In genomic region chr19:45952691-45953505, GRCh38 we compare ENCODE assay signal across 8 cellular contexts. TPM values are rescaled to one million over a fixed set of nuclear protein-coding genes. Genes with fewer than 3 reads are reported as not detected.
DNase-seq lines count a peak whose midpoint lies in the region; ATAC-seq and TF ChIP-seq lines count a peak whose summit lies in the region.

No MANE protein-coding gene starts in this region.

- H3K4me1 Mint-ChIP-seq in activated T-helper 17 cell treated with anti-CD3 and anti-CD28 coated beads, Interleukin-2, amount 50 U/mL, for 72 hours, result peaks cover 12% of the 10 kb centered on the region

- peak overlapping the region in 5 of 12 donors; percentile 0 to 78 (median 46) for H3K27ac ChIP-seq in heart left ventricle

- H3K27me3 ChIP-seq in heart left ventricle, result peaks cover 0 to 28% (median 4%) of the 10 kb centered on the region in 9 donors

- H3K36me3 Mint-ChIP-seq in activated T-helper 17 cell treated with anti-CD3 and anti-CD28 coated beads, Interleukin-2, amount 50 U/mL, for 72 hours (ENCODE audit: low read depth), result no peaks in the 10 kb centered on the region

- peaks cover 0 to 42% (median 25%) of the 10 kb centered on the region in 12 donors for H3K4me1 ChIP-seq in heart left ventricle

- H3K9me3 ChIP-seq in heart left ventricle, result no peaks in the 10 kb centered on the region

- DNase-seq in GM04504 (ENCODE audit: low read depth) (peak; percentile 15), NCI-H2227 (lab: John Stamatoyannopoulos, UW; ENCODE audit: unreplicated experiment) (peak; percentile 82), heart left ventricle (peak in 3 of 5 donors; percentile 42 to 57 (median 53)), skeletal muscle cell (ENCODE audit: low read depth) (peak; percentile 4), 8988T (no peak), NCI-H1092 treated with DMSO at 0.1 percent for 48 hours (lab: John Stamatoyannopoulos, UW) (no peak)

- no peak overlapping the region for H3K27ac Mint-ChIP-seq in activated T-helper 17 cell treated with anti-CD3 and anti-CD28 coated beads, Interleukin-2, amount 50 U/mL, for 72 hours

- WGBS in heart left ventricle, 4 donors, result 14 to 21% (median 19%) methylated on average over 38 to 43 of the region's 43 CpGs

- H3K27me3 Mint-ChIP-seq in activated T-helper 17 cell treated with anti-CD3 and anti-CD28 coated beads, Interleukin-2, amount 50 U/mL, for 72 hours, result peaks cover 24% of the 10 kb centered on the region

- H3K4me3 ChIP-seq in heart left ventricle (peak overlapping the region in 5 of 12 donors; percentile 5 to 33 (median 11)), skeletal muscle cell (ENCODE audit: low read depth, low read length) (peak overlapping the region; percentile 27)

- H3K4me3 Mint-ChIP-seq in activated T-helper 17 cell treated with anti-CD3 and anti-CD28 coated beads, Interleukin-2, amount 50 U/mL, for 72 hours, result peak overlapping the region; percentile 79

- H3K36me3 ChIP-seq in heart left ventricle, result peaks cover 0 to 18% (median 0%) of the 10 kb centered on the region in 9 donors

- intact Hi-C loops in heart left ventricle (cut with DNase I), result no loop called here

- TF ChIP-seq POLR2A in heart left ventricle (IDR thresholded peaks at IDR 0.05), result no peak

- H3K9me3 Mint-ChIP-seq in activated T-helper 17 cell treated with anti-CD3 and anti-CD28 coated beads, Interleukin-2, amount 50 U/mL, for 72 hours, result peaks cover 3% of the 10 kb centered on the region

- ATAC-seq in activated T-helper 17 cell treated with anti-CD3 and anti-CD28 coated beads, Interleukin-2, amount 50 U/mL, for 72 hours (replicated peaks), result peak; percentile 67
- peak in 3 of 4 donors; percentile 40 to 70 (median 57) for ATAC-seq in heart left ventricle
- no peak for ATAC-seq in GM18868 (IDR thresholded peaks at IDR 0.05; ENCODE audit: unreplicated experiment)

- no peak for TF ChIP-seq CTCF in heart left ventricle (IDR thresholded peaks at IDR 0.05)

RNA-seq across cellular contexts. Expression of gene NOVA2, which starts 20.8 kb away (rescaled TPM):
- total RNA-seq in activated T-helper 17 cell treated with anti-CD3 and anti-CD28 coated beads, Interleukin-2, amount 50 U/mL, for 72 hours, result under 1 TPM in 1 of 2 donors, not detected in 1; 0.03 TPM
- total RNA-seq in heart left ventricle, result 10 to 100 TPM in 1 of 9 donors, 1 to 10 TPM in 8; 2.2 to 10.0 (median 4.8) TPM
- 1 to 10 TPM; 2.6 to 5.2 TPM for polyA plus RNA-seq in heart left ventricle

RNA-seq across cellular contexts. Expression of gene NANOS2, which starts 38.3 kb away (rescaled TPM):
- total RNA-seq in activated T-helper 17 cell treated with anti-CD3 and anti-CD28 coated beads, Interleukin-2, amount 50 U/mL, for 72 hours, result not detected
- total RNA-seq in heart left ventricle, result not detected
- polyA plus RNA-seq in heart left ventricle, result not detected

RNA-seq across cellular contexts. Expression of gene CCDC61, which starts 42.4 kb away (rescaled TPM):
- 10 to 100 TPM; 24.3 to 27.6 TPM for total RNA-seq in activated T-helper 17 cell treated with anti-CD3 and anti-CD28 coated beads, Interleukin-2, amount 50 U/mL, for 72 hours
- 10 to 100 TPM in 2 of 9 donors, 1 to 10 TPM in 7; 4.1 to 13.7 (median 7.1) TPM for total RNA-seq in heart left ventricle
- polyA plus RNA-seq in heart left ventricle, result 1 to 10 TPM; 6.4 to 6.8 TPM

RNA-seq across cellular contexts. Expression of gene MYPOP, which starts 50.5 kb away (rescaled TPM):
- total RNA-seq in activated T-helper 17 cell treated with anti-CD3 and anti-CD28 coated beads, Interleukin-2, amount 50 U/mL, for 72 hours, result 1 to 10 TPM; 7.4 to 7.6 TPM
- 10 to 100 TPM in 5 of 9 donors, 1 to 10 TPM in 4; 8.3 to 16.0 (median 10.6) TPM for total RNA-seq in heart left ventricle
- polyA plus RNA-seq in heart left ventricle, result 1 to 10 TPM; 7.9 to 8.7 TPM

Comparison
In these comparisons a context has a peak if more than half of its experiments do, and no peak if none do; other contexts are left out.
1. DNase-seq: peak in GM04504 (single experiment), NCI-H2227 (single experiment), heart left ventricle (3 of 5) and skeletal muscle cell (single experiment); none in 8988T (single experiment) and NCI-H1092 treated with DMSO at 0.1 percent for 48 hours (single experiment).